31 cellular contexts compared by ENCODE assay signal in genomic region chr12:12599750-12600643, GRCh38. TPM values are rescaled to one million over a fixed set of nuclear protein-coding genes. Genes with fewer than 3 reads are reported as not detected.
DNase-seq lines count a peak whose midpoint lies in the region; ATAC-seq, FAIRE-seq and TF ChIP-seq lines count a peak whose summit lies in the region.
"Had no signal": no experiment of that assay in that cellular context is flagged by ENCODE, and none has a peak within 500 bp of the region (broad histone marks: within the 10 kb centered on the region; RNA-seq: fewer than 3 reads in every experiment).

No MANE protein-coding gene starts in this region.

- H3K4me3 Mint-ChIP-seq in GM23338 = no peak overlapping the region
- H3K4me3 Mint-ChIP-seq: activated B cell treated with CpG ODN at 0.5 μM for 24 hours; activated CD8-positive, alpha-beta memory T cell treated with anti-CD3 and anti-CD28 coated beads, Interleukin-2, amount 10 ng/mL, durations not matched to agents 7 days and 5 days; activated T-cell treated with anti-CD3 and anti-CD28 coated beads, Interleukin-2, amount 50 U/mL, for 4 hours; B cell; HFFc6; memory B cell; neural crest cell; T-cell had no signal

- no peak overlapping the region for H3K56ac ChIP-seq in H1 (replicated peaks; ENCODE audit: insufficient read length, low read depth, low read length)

- H3K27me3 Mint-ChIP-seq in GM23338 (ENCODE audit: insufficient read depth, low read depth, poor library complexity) = peaks cover 8% of the 10 kb centered on the region

- H3K9me3 ChIP-seq in H1 (ENCODE audit: insufficient read depth in 2 of 2, low read depth in 1 of 2, low read length in 1 of 2) (no peaks in the 10 kb centered on the region), prostate gland (no peaks in the 10 kb centered on the region), esophagus muscularis mucosa (no peaks in the 10 kb centered on the region), colonic mucosa (no peaks in the 10 kb centered on the region)
- H3K9me3 ChIP-seq: gastrocnemius medialis, SJSA1, uterus had no signal

- H3K36me3 Mint-ChIP-seq in GM23338 (ENCODE audit: low read depth) = no peaks in the 10 kb centered on the region
- H3K36me3 Mint-ChIP-seq: activated CD8-positive, alpha-beta memory T cell treated with anti-CD3 and anti-CD28 coated beads, Interleukin-2, amount 10 ng/mL, durations not matched to agents 7 days and 5 days; T-cell had no signal

- TF ChIP-seq EP300 in H1 (IDR thresholded peaks at IDR 0.05; ENCODE audit: borderline replicate concordance in 1 of 2, low read depth in 2 of 2, low read length in 2 of 2) (no peak), esophagus muscularis mucosa (IDR thresholded peaks at IDR 0.05) (no peak)

- FAIRE-seq in H1 (lab: Jason Lieb, UNC) = no peak
- FAIRE-seq: endometrium, GM12892 had no signal

- H3F3A ChIP-seq in GM23338 (replicated peaks; ENCODE audit: low read depth) = no peaks in the 10 kb centered on the region

- no peaks in the 10 kb centered on the region; the same call in 2 of the 3 replicates for H3K9me3 Mint-ChIP-seq in GM23338
- H3K9me3 Mint-ChIP-seq: activated T-cell treated with anti-CD3 and anti-CD28 coated beads, Interleukin-2, amount 50 U/mL, for 4 hours; HFFc6; neural crest cell; T-cell had no signal

- peak overlapping the region; percentile 39 for H3K27ac Mint-ChIP-seq in GM23338
- H3K27ac Mint-ChIP-seq: activated B cell treated with CpG ODN at 0.5 μM for 24 hours; activated CD8-positive, alpha-beta memory T cell treated with anti-CD3 and anti-CD28 coated beads, Interleukin-2, amount 10 ng/mL, durations not matched to agents 7 days and 5 days; B cell; HFFc6; memory B cell; T-cell had no signal

- H4K20me1 ChIP-seq in GM23338 (replicated peaks; ENCODE audit: insufficient read depth) = no peaks in the 10 kb centered on the region
- H4K20me1 ChIP-seq in H1 (replicated peaks in 1 of 2; ENCODE audit: control insufficient read depth in 1 of 2, insufficient read depth in 2 of 2, low read length in 2 of 2) = no peaks in the 10 kb centered on the region

- H3K79me2 ChIP-seq in GM23338 (replicated peaks; ENCODE audit: insufficient read depth) = no peaks in the 10 kb centered on the region
- no peaks in the 10 kb centered on the region for H3K79me2 ChIP-seq in H1 (ENCODE audit: control insufficient read depth in 1 of 2, insufficient read depth in 2 of 2, low read length in 2 of 2)
- H3K79me2 ChIP-seq: parathyroid adenoma had no signal

- peak overlapping the region; percentile 90; the same call in 1 of the 2 replicates for H2BK20ac ChIP-seq in H1 (ENCODE audit: low read length)

- H2BK120ac ChIP-seq in H1 (replicated peaks; ENCODE audit: low read depth, low read length) = no peak overlapping the region

- H2AK5ac ChIP-seq in H1 (ENCODE audit: low read depth, low read length) = peak overlapping the region; percentile 95

- H3K4me3 ChIP-seq in GM23338 = no peak overlapping the region
- no peak overlapping the region for H3K4me3 ChIP-seq in H1 (ENCODE audit: extremely low read depth in 1 of 4, insufficient read depth in 2 of 4, low read depth in 3 of 4, low read length in 4 of 4)
- H3K4me3 ChIP-seq in prostate gland = no peak overlapping the region
- no peak overlapping the region for H3K4me3 ChIP-seq in esophagus muscularis mucosa
- no peak overlapping the region for H3K4me3 ChIP-seq in colonic mucosa
- H3K4me3 ChIP-seq: dorsolateral prefrontal cortex, gastrocnemius medialis, SJSA1, smooth muscle cell, uterus had no signal

- H3K27me3 ChIP-seq in GM23338 (ENCODE audit: insufficient read depth) (no peaks in the 10 kb centered on the region), H1 (replicated peaks in 1 of 4; ENCODE audit: control insufficient read depth in 3 of 4, extremely low read depth in 1 of 4, insufficient read depth in 3 of 4, low read length in 3 of 4) (no peaks in the 10 kb centered on the region), prostate gland (replicated peaks; ENCODE audit: insufficient read depth) (no peaks in the 10 kb centered on the region), esophagus muscularis mucosa (no peaks in the 10 kb centered on the region), colonic mucosa (no peaks in the 10 kb centered on the region)
- H3K27me3 ChIP-seq: dorsolateral prefrontal cortex, gastrocnemius medialis, SJSA1, uterus had no signal

- H2BK12ac ChIP-seq in H1 (ENCODE audit: low read depth, low read length) = peak overlapping the region; percentile 96

- no peak overlapping the region for H3K14ac ChIP-seq in H1 (ENCODE audit: insufficient read length)

- H3K27ac ChIP-seq in GM23338 (ENCODE audit: low read depth) (0 out of 2 replicates have a peak overlapping the region, but pooled peaks have one; percentile 27), H1 (ENCODE audit: low read depth, low read length) (no peak overlapping the region), prostate gland (peak overlapping the region; percentile 7 to 64), esophagus muscularis mucosa (replicated peaks in 1 of 4) (no peak overlapping the region), colonic mucosa (no peak overlapping the region)
- H3K27ac ChIP-seq: gastrocnemius medialis, parathyroid adenoma, RWPE1, SJSA1, uterus had no signal

- no peaks in the 10 kb centered on the region for H3K36me3 ChIP-seq in GM23338 (ENCODE audit: insufficient read depth)
- no peaks in the 10 kb centered on the region for H3K36me3 ChIP-seq in H1 (ENCODE audit: control insufficient read depth in 2 of 4, insufficient read depth in 4 of 4, low read length in 3 of 4)
- H3K36me3 ChIP-seq in prostate gland = no peaks in the 10 kb centered on the region
- H3K36me3 ChIP-seq in esophagus muscularis mucosa = no peaks in the 10 kb centered on the region
- H3K36me3 ChIP-seq in colonic mucosa = no peaks in the 10 kb centered on the region
- H3K36me3 ChIP-seq: gastrocnemius medialis, SJSA1, uterus had no signal

- H3K4me1 ChIP-seq in GM23338 (ENCODE audit: insufficient read depth) (0 out of 2 replicates have a peak, but pooled peaks cover 7% of the 10 kb centered on the region), H1 (replicated peaks in 1 of 4; ENCODE audit: control insufficient read depth in 3 of 4, insufficient read depth in 4 of 4, low read length in 3 of 4) (peaks cover 0 to 2% (median 0%) of the 10 kb centered on the region in 4 experiments; a peak in 1 of 7 replicates), prostate gland (replicated peaks) (peaks cover 4% of the 10 kb centered on the region), esophagus muscularis mucosa (peaks cover 0 to 5% (median 2%) of the 10 kb centered on the region in 4 donors), colonic mucosa (no peaks in the 10 kb centered on the region)
- H3K4me1 ChIP-seq: gastrocnemius medialis, parathyroid adenoma, uterus had no signal

- no peaks in the 10 kb centered on the region for H3K79me1 ChIP-seq in H1 (ENCODE audit: low read depth, low read length)

- TF ChIP-seq POLR2A in H1 (IDR thresholded peaks at IDR 0.05; ENCODE audit: control extremely low read depth in 1 of 2, low read depth in 2 of 2, low read length in 2 of 2) (no peak), prostate gland (IDR thresholded peaks at IDR 0.05) (no peak), esophagus muscularis mucosa (IDR thresholded peaks at IDR 0.05; ENCODE audit: low read depth) (no peak)

- no peak overlapping the region for H3K9ac ChIP-seq in H1 (replicated peaks in 1 of 4; ENCODE audit: extremely low read depth in 1 of 4, low read depth in 3 of 4, low read length in 3 of 4)
- H3K9ac ChIP-seq in colonic mucosa (ENCODE audit: low read depth in 2 of 2, low read length in 2 of 2) = no peak overlapping the region
- H3K9ac ChIP-seq: parathyroid adenoma had no signal

- intact Hi-C loops in prostate gland (cut with DNase I) (no loop called here), esophagus muscularis mucosa (cut with DNase I) (no loop called here), colonic mucosa (cut with DNase I) (no loop called here)

- H4K91ac ChIP-seq in H1 (replicated peaks; ENCODE audit: insufficient read length, low read length) = no peak overlapping the region

- H3K18ac ChIP-seq in H1 (ENCODE audit: extremely low read depth, low read length) = peak overlapping the region; percentile 72

- H3K4ac ChIP-seq in H1 (replicated peaks; ENCODE audit: insufficient read length, low read depth, low read length) = no peak overlapping the region

- H3K4me2 ChIP-seq in GM23338 (no peak overlapping the region), H1 (ENCODE audit: insufficient read depth in 1 of 2, low read depth in 2 of 2, low read length in 2 of 2) (no peak overlapping the region)
- H3K4me2 ChIP-seq: smooth muscle cell had no signal

- TF ChIP-seq CTCF in GM23338 (conservative IDR thresholded peaks at IDR 0.05; ENCODE audit: low read depth in 2 of 2) (no peak), H1 (IDR thresholded peaks at IDR 0.05; ENCODE audit: control extremely low read depth in 1 of 3, insufficient read depth in 1 of 3, low read depth in 1 of 3, low read length in 3 of 3) (no peak), prostate gland (IDR thresholded peaks at IDR 0.05) (no peak), esophagus muscularis mucosa (IDR thresholded peaks at IDR 0.05) (no peak), GM10248 (IDR thresholded peaks at IDR 0.05; ENCODE audit: control extremely low read depth, extremely low read depth, low read depth, missing control alignments) (no peak), colonic mucosa (IDR thresholded peaks at IDR 0.05) (no peak)

- TF ChIP-seq RAD21 in H1 (IDR thresholded peaks at IDR 0.05 in 1 of 2, conservative IDR thresholded peaks at IDR 0.05 in 1 of 2; ENCODE audit: low read depth in 2 of 2, low read length in 2 of 2) = no peak

- no peaks in the 10 kb centered on the region for H3K9me2 ChIP-seq in GM23338 (ENCODE audit: insufficient read depth)

- H4K8ac ChIP-seq in H1 (ENCODE audit: extremely low read depth, insufficient read depth, low read length) = no peak overlapping the region; the same call in 1 of the 2 replicates

- H2AFZ ChIP-seq in GM23338 (peak overlapping the region; percentile 92), H1 (ENCODE audit: low read length) (peak overlapping the region; percentile 97)
- H2AFZ ChIP-seq: parathyroid adenoma had no signal

- peak overlapping the region; percentile 65 for H2BK15ac ChIP-seq in H1 (ENCODE audit: low read length)

- peaks cover 14% of the 10 kb centered on the region for H3K4me1 Mint-ChIP-seq in GM23338
- H3K4me1 Mint-ChIP-seq: activated B cell treated with CpG ODN at 0.5 μM for 24 hours, B cell, memory B cell, neural crest cell, T-cell had no signal

- DNase-seq in GM23338 (ENCODE audit: low spot score) (no peak), H1 (ENCODE audit: low read depth in 1 of 2, low spot score in 2 of 2) (no peak), prostate gland (ENCODE audit: low spot score) (peak; percentile 25), esophagus muscularis mucosa (ENCODE audit: extremely low spot score) (no peak), GM10248 (ENCODE audit: extremely low spot score) (no peak), colonic mucosa (no peak)
- DNase-seq: activated B cell treated with CpG ODN at 0.5 μM for 24 hours; activated CD8-positive, alpha-beta memory T cell treated with anti-CD3 and anti-CD28 coated beads, Interleukin-2, amount 10 ng/mL, durations not matched to agents 7 days and 5 days; activated gamma-delta T cell treated with Interleukin-2 at 50 U/mL for 16 hours; activated T-cell treated with anti-CD3 and anti-CD28 coated beads, Interleukin-2, amount 50 U/mL, for 4 hours; central memory CD4-positive, alpha-beta T cell; dorsolateral prefrontal cortex; HFFc6; hippocampal formation; NCI-H1048; NCI-H1694; stimulated activated naive CD8-positive, alpha-beta T cell treated with anti-CD3 and anti-CD28 coated beads, Interleukin-15, Interleukin-2, amounts not matched to agents 100 U/mL and 50 U/mL, for 24 hours; T-cell; uterus had no signal

- CTCF ChIA-PET in H1 (lab: Charles Lee; ENCODE audit: partially characterized antibody) = interaction anchor here (0.7 to 2.1 kb wide), 4 partner anchors 36 to 137 kb away, joined by 3 to 9 read pairs (median 4); no protein-coding TSS in a partner anchor
- CTCF ChIA-PET in GM10248 (lab: Yijun Ruan, JAX) = interaction anchor here (0.8 to 2.7 kb wide), 5 partner anchors 8 to 105 kb away, joined by 3 to 13 read pairs (median 4); no protein-coding TSS in a partner anchor

- 75% methylated on average over 9 of the region's 9 CpGs; no CpG with 5 or more reads in 1 of the 2 experiments for WGBS in H1 (ENCODE audit: extremely low coverage in 1 of 2, insufficient coverage in 1 of 2, insufficient read length in 1 of 2, insufficient replicate concordance in 2 of 2, low coverage in 1 of 2, low lambda C conversion rate in 2 of 2, missing lambda C conversion rate in 1 of 2), 2 experiments
- WGBS in prostate gland = 57% methylated on average over 9 of the region's 9 CpGs
- 71% methylated on average over 9 of the region's 9 CpGs for WGBS in esophagus muscularis mucosa

- 0 out of 2 replicates have a peak, but pooled peaks cover 1% of the 10 kb centered on the region for H3K23me2 ChIP-seq in H1 (ENCODE audit: low read depth, low read length)

- POLR2A ChIA-PET in H1 (lab: Charles Lee; ENCODE audit: partially characterized antibody) (interaction anchor here (1.3 to 2.4 kb wide), 3 partner anchors 8 to 24 kb away, joined by 5 to 9 read pairs (median 6); no protein-coding TSS in a partner anchor), GM10248 (lab: Yijun Ruan, JAX) (no interaction called here)

- no peak overlapping the region for H3K23ac ChIP-seq in H1 (ENCODE audit: insufficient read length)

- no peak overlapping the region for H4K5ac ChIP-seq in H1 (ENCODE audit: insufficient read length, low read depth, low read length)

- peak overlapping the region; percentile 88; the same call in 1 of the 2 replicates for H2BK5ac ChIP-seq in H1 (ENCODE audit: low read depth, low read length)

- ATAC-seq in GM23338 = no peak; the same call in 2 of the 3 replicates
- peak; percentile 22; the same call in 2 of the 3 replicates for ATAC-seq in SK-N-SH treated with all-trans-retinoic acid at 6 μM for 48 hours
- ATAC-seq in GM18502 (IDR thresholded peaks at IDR 0.05; ENCODE audit: poor library complexity, unreplicated experiment) = no peak
- ATAC-seq: activated CD8-positive, alpha-beta memory T cell treated with anti-CD3 and anti-CD28 coated beads, Interleukin-2, amount 10 ng/mL, durations not matched to agents 7 days and 5 days; activated T-cell treated with anti-CD3 and anti-CD28 coated beads, Interleukin-2, amount 50 U/mL, for 4 hours; gastrocnemius medialis; stimulated activated naive CD8-positive, alpha-beta T cell treated with anti-CD3 and anti-CD28 coated beads, Interleukin-15, Interleukin-2, amounts not matched to agents 100 U/mL and 50 U/mL, for 24 hours; T-cell had no signal

RNA-seq across cellular contexts. Expression of gene CREBL2, which starts 11.7 kb away (rescaled TPM):
- 20.5 and 21.6 TPM in 2 replicates for total RNA-seq in GM23338 (2014; rRNA removed; shearing (Covaris generic))
- 9.0 and 9.3 TPM in 2 replicates for polyA plus RNA-seq in GM23338 (2016; fragmentation: Nextera tagmentation; extraction: Ambion mirVana)
- total RNA-seq in H1 (2021; fragmentation: NEBNext Ultra II Directional; extraction: Animal tissue kit (Norgen Biotek cat#: 25700)) = 16.2 and 18.3 TPM in 2 replicates
- 7.3 and 9.8 TPM in 2 replicates for polyA plus RNA-seq in H1 (2011; rRNA removed)
- polyA plus RNA-seq in H1 (2011; cell fraction: cytosol; rRNA removed) = 12.6 TPM
- 4.3 TPM for polyA plus RNA-seq in H1 (2011; cell fraction: nucleus; rRNA removed)
- polyA plus RNA-seq in H1 (2012, experiment 1 of 2) = 9.6 to 13.3 TPM (median 9.8 TPM) in 4 replicates
- 1.9 TPM for polyA plus RNA-seq in H1 (2012, experiment 2 of 2)
- polyA plus RNA-seq in H1 (2013, experiment 1 of 2) = 11.1 TPM
- 10.9 TPM for polyA plus RNA-seq in H1 (2013, experiment 2 of 2)
- 10.7 and 14.9 TPM in 2 replicates for polyA minus RNA-seq in H1 (2011; rRNA and poly(A)+ RNA removed)
- polyA minus RNA-seq in H1 (2011; cell fraction: cytosol; rRNA and poly(A)+ RNA removed) = 8.5 TPM
- polyA minus RNA-seq in H1 (2011; cell fraction: nucleus; rRNA and poly(A)+ RNA removed) = 7.5 TPM
- 10 to 100 TPM; 48.1 to 59.8 TPM for total RNA-seq in prostate gland
- 10 to 100 TPM; 33.0 to 53.5 (median 45.9) TPM for total RNA-seq in esophagus muscularis mucosa
- 10 to 100 TPM; 18.6 to 28.9 TPM for total RNA-seq in colonic mucosa

RNA-seq across cellular contexts. Expression of gene DUSP16, which starts 37.3 kb away (rescaled TPM):
- 52.8 and 59.4 TPM in 2 replicates for total RNA-seq in GM23338 (2014; rRNA removed; shearing (Covaris generic))
- polyA plus RNA-seq in GM23338 (2016; fragmentation: Nextera tagmentation; extraction: Ambion mirVana) = 11.7 and 12.5 TPM in 2 replicates
- 55.9 and 60.5 TPM in 2 replicates for total RNA-seq in H1 (2021; fragmentation: NEBNext Ultra II Directional; extraction: Animal tissue kit (Norgen Biotek cat#: 25700))
- polyA plus RNA-seq in H1 (2011; rRNA removed) = 24.1 and 31.6 TPM in 2 replicates
- polyA plus RNA-seq in H1 (2011; cell fraction: cytosol; rRNA removed) = 33.4 TPM
- 24.1 TPM for polyA plus RNA-seq in H1 (2011; cell fraction: nucleus; rRNA removed)
- 33.5 to 43.7 TPM (median 37.2 TPM) in 4 replicates for polyA plus RNA-seq in H1 (2012, experiment 1 of 2)
- polyA plus RNA-seq in H1 (2012, experiment 2 of 2) = 7.8 TPM
- 23.4 TPM for polyA plus RNA-seq in H1 (2013, experiment 1 of 2)
- 24.5 TPM for polyA plus RNA-seq in H1 (2013, experiment 2 of 2)
- 59.4 and 60.2 TPM in 2 replicates for polyA minus RNA-seq in H1 (2011; rRNA and poly(A)+ RNA removed)
- polyA minus RNA-seq in H1 (2011; cell fraction: cytosol; rRNA and poly(A)+ RNA removed) = 36.3 TPM
- 25.1 TPM for polyA minus RNA-seq in H1 (2011; cell fraction: nucleus; rRNA and poly(A)+ RNA removed)
- total RNA-seq in prostate gland = 10 to 100 TPM; 60.8 to 87.0 TPM
- total RNA-seq in esophagus muscularis mucosa = 10 to 100 TPM in 3 of 4 donors, 1 to 10 TPM in 1; 10.0 to 17.0 (median 13.9) TPM
- total RNA-seq in colonic mucosa = 10 to 100 TPM; 47.5 to 60.2 TPM

Comparison
In these comparisons a context has a peak if more than half of its experiments do, and no peak if none do; other contexts are left out.
1. H3K27ac ChIP-seq: peak in GM23338 (single experiment) and prostate gland (2 of 2); none in H1 (single experiment), esophagus muscularis mucosa (0 of 4) and colonic mucosa (single experiment).